Comparison of ENCODE assay signal across 8 cellular contexts in genomic region chr18:11909597-11910026, GRCh38. TPM values are rescaled to one million over a fixed set of nuclear protein-coding genes. Genes with fewer than 3 reads are reported as not detected.
DNase-seq lines count a peak whose midpoint lies in the region; ATAC-seq and TF ChIP-seq lines count a peak whose summit lies in the region.

No MANE protein-coding gene starts in this region.

- intact Hi-C loops in dorsolateral prefrontal cortex (cut with DNase I), result loop anchor here (2.0 kb wide), 1 partner anchor 59 kb away; the partner anchor contains the start of gene CHMP1B (in 2 of the 2)

- H3K27me3 ChIP-seq in dorsolateral prefrontal cortex, result no peaks in the 10 kb centered on the region
- H3K27me3 ChIP-seq in neural cell (ENCODE audit: insufficient read depth, low read depth, low read length), result no peaks in the 10 kb centered on the region

- H3K4me3 ChIP-seq in dorsolateral prefrontal cortex (peak overlapping the region in 52 of 59 donors; percentile 71 to 94 (median 85)), neural cell (ENCODE audit: low read length) (peak overlapping the region; percentile 95)

- H3K9me3 ChIP-seq in neural cell (ENCODE audit: low read length), result no peaks in the 10 kb centered on the region

- H3K4me1 Mint-ChIP-seq in endothelial cell (ENCODE audit: unreplicated experiment), result peaks cover 9% of the 10 kb centered on the region

- peak overlapping the region in 56 of 59 donors; percentile 24 to 100 (median 98) for H3K27ac ChIP-seq in dorsolateral prefrontal cortex
- H3K27ac ChIP-seq in neural cell (ENCODE audit: low read length), result peak overlapping the region; percentile 90

- no peaks in the 10 kb centered on the region for H3K9me3 Mint-ChIP-seq in endothelial cell (ENCODE audit: unreplicated experiment)

- TF ChIP-seq RAD21 in neural cell (conservative IDR thresholded peaks at IDR 0.05), result no peak

- peak overlapping the region; percentile 49 for H3K4me2 ChIP-seq in neural cell (ENCODE audit: low read length)

- no peak overlapping the region for H3K27ac Mint-ChIP-seq in endothelial cell (ENCODE audit: unreplicated experiment)

- no peak for TF ChIP-seq EP300 in neural cell (conservative IDR thresholded peaks at IDR 0.05; ENCODE audit: poor library complexity, severe bottlenecking)

- H3K9ac ChIP-seq in neural cell (ENCODE audit: low read length), result peak overlapping the region; percentile 96

- DNase-seq in NCI-H146 (lab: John Stamatoyannopoulos, UW) (peak; percentile 16), NCI-H146 treated with DMSO at 0.1 percent for 48 hours (lab: John Stamatoyannopoulos, UW; ENCODE audit: unreplicated experiment) (no peak), NCI-H2196 (lab: John Stamatoyannopoulos, UW; ENCODE audit: unreplicated experiment) (peak; percentile 55), dorsolateral prefrontal cortex (no peak), mucosa of gallbladder (ENCODE audit: low spot score) (no peak), endothelial cell (ENCODE audit: low spot score) (no peak)

- TF ChIP-seq CTCF in dorsolateral prefrontal cortex (IDR thresholded peaks at IDR 0.05 in 54 of 56, conservative IDR thresholded peaks at IDR 0.05 in 2 of 56; ENCODE audit: low read depth in 1 of 56, partially characterized antibody in 56 of 56) (no peak), neural cell (IDR thresholded peaks at IDR 0.05; ENCODE audit: poor library complexity, severe bottlenecking) (no peak), endothelial cell (IDR thresholded peaks at IDR 0.05; ENCODE audit: unreplicated experiment) (no peak)

- H3K36me3 Mint-ChIP-seq in endothelial cell (ENCODE audit: low read depth, unreplicated experiment), result peaks cover 3% of the 10 kb centered on the region

- H3K27me3 Mint-ChIP-seq in endothelial cell (ENCODE audit: unreplicated experiment), result peaks cover 6% of the 10 kb centered on the region

- ATAC-seq in GM19328 (IDR thresholded peaks at IDR 0.05; ENCODE audit: unreplicated experiment), result no peak

- no peak overlapping the region for H3K4me3 Mint-ChIP-seq in endothelial cell (ENCODE audit: unreplicated experiment)

- no peaks in the 10 kb centered on the region for H4K20me1 ChIP-seq in neural cell (ENCODE audit: insufficient read depth)

- H2AFZ ChIP-seq in neural cell (ENCODE audit: low read depth, low read length), result no peak overlapping the region

- no peaks in the 10 kb centered on the region for H3F3A ChIP-seq in neural cell (ENCODE audit: insufficient read depth, low read length, poor library complexity, severe bottlenecking)

- no peaks in the 10 kb centered on the region for H3K79me2 ChIP-seq in neural cell (replicated peaks; ENCODE audit: insufficient read depth, low read length)

- no peaks in the 10 kb centered on the region for H3K36me3 ChIP-seq in neural cell (ENCODE audit: insufficient read depth, low read length)

- H3K9me2 ChIP-seq in neural cell (ENCODE audit: insufficient read depth, low read length), result no peaks in the 10 kb centered on the region

TF ChIP-seq in neural cell, 6 proteins besides CTCF, POLR2A, EP300 and RAD21:
- TF ChIP-seq SMC3 (conservative IDR thresholded peaks at IDR 0.05; ENCODE audit: poor library complexity), result no peak
- no peak for TF ChIP-seq TAF1 (IDR thresholded peaks at IDR 0.05; ENCODE audit: low read depth)
- no peak for TF ChIP-seq REST (IDR thresholded peaks at IDR 0.05; ENCODE audit: borderline replicate concordance)
- TF ChIP-seq EZH2 (IDR thresholded peaks at IDR 0.05; ENCODE audit: borderline replicate concordance, insufficient read depth, low read length, poor library complexity, severe bottlenecking), result no peak
- TF ChIP-seq POLR2AphosphoS5 (IDR thresholded peaks at IDR 0.05), result no peak
TF ChIP-seq in neural cell: peak in this region for 0.

RNA-seq across cellular contexts. Expression of gene MPPE1, which starts 1.5 kb away (rescaled TPM):
- 10 to 100 TPM; 28.8 to 68.7 (median 48.6) TPM for total RNA-seq in dorsolateral prefrontal cortex
- polyA plus RNA-seq in neural cell, result 48.3 and 53.4 TPM in 2 replicates
- 22.4 and 26.3 TPM in 2 replicates for polyA minus RNA-seq in neural cell
- total RNA-seq in mucosa of gallbladder, result 56.7 TPM
- 32.8 TPM for total RNA-seq in endothelial cell (ENCODE audit: unreplicated experiment)

RNA-seq across cellular contexts. Expression of gene CHMP1B, which starts 58.4 kb away (rescaled TPM):
- total RNA-seq in dorsolateral prefrontal cortex (10 to 100 TPM; 26.5 to 54.3 (median 43.5) TPM), mucosa of gallbladder (50.4 TPM), endothelial cell (ENCODE audit: unreplicated experiment) (38.5 TPM)
- 106 and 109 TPM in 2 replicates for polyA plus RNA-seq in neural cell
- 123 and 130 TPM in 2 replicates for polyA minus RNA-seq in neural cell

Comparison
In these comparisons a context has a peak if more than half of its experiments do, and no peak if none do; other contexts are left out.
1. DNase-seq: peak in NCI-H146 (single experiment) and NCI-H2196 (single experiment); none in NCI-H146 treated with DMSO at 0.1 percent for 48 hours (single experiment), dorsolateral prefrontal cortex (0 of 10), mucosa of gallbladder (single experiment) and endothelial cell (single experiment).